19 cellular contexts compared by ENCODE assay signal in genomic region chr9:95498641-95499040, GRCh38.
"Had no signal": no experiment of that assay in that cellular context is flagged by ENCODE, and none has a peak within 500 bp of the region (broad histone marks: within the 10 kb centered on the region; RNA-seq: fewer than 3 reads in every experiment).

No MANE protein-coding gene starts in this region.

- H3K27ac Mint-ChIP-seq: activated CD4-positive, alpha-beta memory T cell treated with anti-CD3 and anti-CD28 coated beads, Interleukin-2, amount 10 ng/mL, durations not matched to agents 7 days and 5 days; activated T-helper 17 cell treated with anti-CD3 and anti-CD28 coated beads, Interleukin-2, amount 50 U/mL, for 72 hours; dendritic cell treated with granulocyte-macrophage colony-stimulating factor and Interleukin-4, amounts not matched to agents 40 ng/mL and 50 ng/mL, for 4 days; stimulated activated memory B cell treated with anti-CD40 and anti-IgM and Interleukin-4, amounts not matched to agents 10 μg/mL and 1 μg/mL and 100 μg/mL, for 72 hours had no signal

- ATAC-seq: activated T-helper 17 cell treated with anti-CD3 and anti-CD28 coated beads, Interleukin-2, amount 50 U/mL, for 72 hours; left lung; pancreas; stimulated activated memory B cell treated with anti-CD40 and anti-IgM and Interleukin-4, amounts not matched to agents 10 μg/mL and 1 μg/mL and 100 μg/mL, for 72 hours had no signal

- H3K36me3 ChIP-seq: esophagus squamous epithelium, left lung, pancreas, vagina had no signal

- H3K27me3 Mint-ChIP-seq: activated naive CD8-positive, alpha-beta T cell treated with anti-CD3 and anti-CD28 coated beads for 36 hours; activated T-helper 17 cell treated with anti-CD3 and anti-CD28 coated beads, Interleukin-2, amount 50 U/mL, for 72 hours had no signal

- H3K4me3 Mint-ChIP-seq: activated CD4-positive, alpha-beta memory T cell treated with anti-CD3 and anti-CD28 coated beads, Interleukin-2, amount 10 ng/mL, durations not matched to agents 7 days and 5 days; activated naive CD8-positive, alpha-beta T cell treated with anti-CD3 and anti-CD28 coated beads for 36 hours; activated T-helper 17 cell treated with anti-CD3 and anti-CD28 coated beads, Interleukin-2, amount 50 U/mL, for 72 hours; dendritic cell treated with granulocyte-macrophage colony-stimulating factor and Interleukin-4, amounts not matched to agents 40 ng/mL and 50 ng/mL, for 4 days; stimulated activated memory B cell treated with anti-CD40 and anti-IgM and Interleukin-4, amounts not matched to agents 10 μg/mL and 1 μg/mL and 100 μg/mL, for 72 hours had no signal

- H3K9me3 ChIP-seq: esophagus squamous epithelium, left lung, pancreas, vagina had no signal

- H3K4me3 ChIP-seq: esophagus squamous epithelium, left lung, pancreas, vagina had no signal

- H3K27ac ChIP-seq: left lung, pancreas, vagina had no signal

- H3K36me3 Mint-ChIP-seq: stimulated activated memory B cell treated with anti-CD40 and anti-IgM and Interleukin-4, amounts not matched to agents 10 μg/mL and 1 μg/mL and 100 μg/mL, for 72 hours had no signal

- DNase-seq: activated CD4-positive, alpha-beta memory T cell treated with anti-CD3 and anti-CD28 coated beads, Interleukin-2, amount 10 ng/mL, durations not matched to agents 7 days and 5 days; activated CD4-positive, alpha-beta T cell treated with anti-CD3 and anti-CD28 coated beads for 48 hours; activated CD4-positive, CD25-positive, alpha-beta regulatory T cell; activated naive CD4-positive, alpha-beta T cell; activated naive CD8-positive, alpha-beta T cell treated with anti-CD3 and anti-CD28 coated beads for 36 hours; activated T-cell treated with anti-CD3 and anti-CD28 coated beads, Interleukin-2, amount 50 U/mL, for 1 hour; amygdala; effector memory CD4-positive, alpha-beta T cell; esophagus squamous epithelium; foreskin fibroblast; left lung; midbrain; pancreas; stimulated activated CD4-positive, alpha-beta T cell treated with anti-CD3 and anti-CD28 coated beads, Interleukin-4, amount 100 ng/mL, for 24 hours; T1000 had no signal

- H3K9me3 Mint-ChIP-seq: activated CD4-positive, alpha-beta memory T cell treated with anti-CD3 and anti-CD28 coated beads, Interleukin-2, amount 10 ng/mL, durations not matched to agents 7 days and 5 days; activated naive CD8-positive, alpha-beta T cell treated with anti-CD3 and anti-CD28 coated beads for 36 hours; activated T-helper 17 cell treated with anti-CD3 and anti-CD28 coated beads, Interleukin-2, amount 50 U/mL, for 72 hours; dendritic cell treated with granulocyte-macrophage colony-stimulating factor and Interleukin-4, amounts not matched to agents 40 ng/mL and 50 ng/mL, for 4 days; stimulated activated memory B cell treated with anti-CD40 and anti-IgM and Interleukin-4, amounts not matched to agents 10 μg/mL and 1 μg/mL and 100 μg/mL, for 72 hours had no signal

- H3K27me3 ChIP-seq: esophagus squamous epithelium, pancreas, vagina had no signal
